8 cellular contexts compared by ENCODE assay signal in the genomic region with DNA sequence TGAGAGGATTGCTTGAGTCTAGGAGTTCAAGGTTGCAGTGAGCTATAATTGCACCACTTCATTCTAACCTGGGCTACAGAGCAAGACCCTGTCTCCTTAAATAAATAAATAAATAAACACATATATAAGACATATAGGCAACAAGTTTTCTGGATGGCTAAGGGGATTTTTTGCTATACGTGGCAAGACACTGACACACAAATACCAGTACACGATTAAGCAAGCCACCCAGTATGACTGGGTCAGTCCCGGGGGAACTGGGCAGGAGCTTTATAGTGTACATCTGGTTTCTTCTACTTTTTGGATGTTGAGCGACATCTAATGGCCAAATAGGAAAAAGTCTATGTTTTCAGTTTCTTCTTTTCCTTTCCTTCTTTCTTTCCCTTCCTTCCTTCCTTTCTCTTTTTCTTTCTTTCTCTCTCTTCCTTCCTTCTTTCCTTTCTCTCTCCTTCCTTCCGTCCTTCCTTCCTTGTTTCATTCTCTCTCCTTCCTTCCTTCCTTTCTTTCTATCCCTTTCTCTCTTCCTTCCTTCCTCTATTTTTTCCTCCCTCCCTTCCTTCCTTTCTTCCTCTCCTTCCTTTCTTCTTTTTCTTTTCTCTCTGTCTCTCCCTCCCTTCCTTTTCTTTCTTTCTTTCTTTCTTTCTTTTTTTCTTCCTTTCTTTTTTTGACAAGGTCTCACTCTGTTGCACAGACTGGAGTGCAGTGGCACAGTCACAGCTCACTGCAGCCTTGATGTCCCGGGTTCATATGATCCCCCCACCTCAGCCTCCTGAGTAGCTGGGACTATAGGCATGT.
DNase-seq lines count a peak whose midpoint lies in the region; ATAC-seq and TF ChIP-seq lines count a peak whose summit lies in the region.

No MANE protein-coding gene starts in this region.

- H3K4me3 ChIP-seq in HL-60 (replicated peaks; ENCODE audit: insufficient read depth, low read length) (no peak overlapping the region), NT2/D1 (ENCODE audit: insufficient read length, low read depth) (no peak overlapping the region)

- DNase-seq in GM04504 (ENCODE audit: low read depth) = peak; percentile 91
- peak in 1 of 2 experiments; percentile 54 for DNase-seq in HL-60 (ENCODE audit: low read depth in 1 of 2, low spot score in 1 of 2)
- DNase-seq in NT2/D1 (ENCODE audit: low read depth, low spot score) = peak; percentile 13
- DNase-seq in activated naive CD4-positive, alpha-beta T cell treated with Interleukin-2 at 50 U/mL for 16 hours = peak; percentile 51
- peak; percentile 43 for DNase-seq in germinal center (ENCODE audit: low spot score)
- DNase-seq in pons (ENCODE audit: low spot score) = peak; percentile 64
- DNase-seq in putamen (ENCODE audit: low spot score) = no peak

- TF ChIP-seq CTCF in HL-60 (IDR thresholded peaks at IDR 0.05; ENCODE audit: insufficient read depth, low read length) = peak; percentile 4

- H3K27ac ChIP-seq in HL-60 (replicated peaks) = no peak overlapping the region

- peak; percentile 99 for ATAC-seq in GM21529 (IDR thresholded peaks at IDR 0.05; ENCODE audit: unreplicated experiment)

- H3K9ac ChIP-seq in NT2/D1 (ENCODE audit: insufficient read length, low read depth) = no peak overlapping the region

- H3K36me3 ChIP-seq in NT2/D1 (ENCODE audit: insufficient read depth, insufficient read length, low read length) = no peaks in the 10 kb centered on the region

- no peaks in the 10 kb centered on the region for H3K9me3 ChIP-seq in NT2/D1 (ENCODE audit: insufficient read depth, low read length)

- H3K27me3 ChIP-seq in HL-60 (ENCODE audit: insufficient read depth, poor library complexity, severe bottlenecking) (no peaks in the 10 kb centered on the region), NT2/D1 (ENCODE audit: insufficient read depth, insufficient read length) (no peaks in the 10 kb centered on the region)

- H3K4me1 ChIP-seq in NT2/D1 (ENCODE audit: insufficient read depth, insufficient read length) = no peaks in the 10 kb centered on the region
